ENCODE assay signal across 1 cellular context in the genomic region with DNA sequence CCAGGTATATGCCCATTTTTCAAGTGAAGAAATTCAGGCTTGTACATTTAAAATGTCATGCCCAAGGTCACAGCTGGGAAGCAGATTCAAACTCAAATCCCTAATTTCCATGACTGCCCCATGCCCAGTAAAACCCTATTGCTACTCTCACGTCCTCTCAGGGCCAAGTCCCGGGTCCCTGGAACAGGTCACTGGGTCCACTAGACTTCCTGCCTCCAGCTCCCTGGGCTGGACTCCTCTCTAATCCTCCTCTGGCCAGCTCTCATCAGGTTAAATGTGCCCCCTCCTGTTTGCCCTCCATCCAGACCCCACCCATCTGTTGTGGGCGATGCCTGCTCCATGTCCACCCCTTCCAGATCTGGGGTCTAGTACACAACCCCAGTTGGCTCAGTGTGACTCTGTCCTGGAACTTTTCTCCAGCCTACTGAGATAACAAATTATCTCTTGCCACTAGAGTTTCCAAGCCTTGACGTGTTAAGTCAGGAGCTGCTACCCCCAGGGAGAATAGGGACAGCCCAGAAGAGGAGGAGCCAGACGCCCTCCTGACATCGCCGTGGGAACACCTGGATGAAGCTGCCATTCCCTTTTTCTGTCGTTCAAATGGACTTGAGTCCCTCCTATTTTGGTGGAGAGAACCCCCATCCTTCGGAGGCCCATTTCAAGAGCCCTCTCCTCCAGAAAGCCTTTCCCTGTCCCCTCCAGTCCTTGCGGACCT.
TF ChIP-seq lines count a peak whose summit lies in the region.

No MANE protein-coding gene starts in this region.

TF ChIP-seq in HepG2, 621 proteins besides CTCF, POLR2A, EP300 and RAD21:
- 0 out of 2 replicates have a peak, but pooled peaks have one; percentile 6 for TF ChIP-seq ZNF710 (CRISPR knock-in tag; IDR thresholded peaks at IDR 0.05; ENCODE audit: borderline replicate concordance)
- TF ChIP-seq HMGXB3 (CRISPR knock-in tag; IDR thresholded peaks at IDR 0.05; ENCODE audit: borderline replicate concordance): no peak
- no peak for TF ChIP-seq ZBTB46 (CRISPR knock-in tag; IDR thresholded peaks at IDR 0.05; ENCODE audit: borderline replicate concordance)
- TF ChIP-seq ZNF605 (CRISPR knock-in tag; IDR thresholded peaks at IDR 0.05): 0 out of 2 replicates have a peak, but pooled peaks have one; percentile 11
